Comparison of ENCODE assay signal across 1 cellular context in the genomic region with DNA sequence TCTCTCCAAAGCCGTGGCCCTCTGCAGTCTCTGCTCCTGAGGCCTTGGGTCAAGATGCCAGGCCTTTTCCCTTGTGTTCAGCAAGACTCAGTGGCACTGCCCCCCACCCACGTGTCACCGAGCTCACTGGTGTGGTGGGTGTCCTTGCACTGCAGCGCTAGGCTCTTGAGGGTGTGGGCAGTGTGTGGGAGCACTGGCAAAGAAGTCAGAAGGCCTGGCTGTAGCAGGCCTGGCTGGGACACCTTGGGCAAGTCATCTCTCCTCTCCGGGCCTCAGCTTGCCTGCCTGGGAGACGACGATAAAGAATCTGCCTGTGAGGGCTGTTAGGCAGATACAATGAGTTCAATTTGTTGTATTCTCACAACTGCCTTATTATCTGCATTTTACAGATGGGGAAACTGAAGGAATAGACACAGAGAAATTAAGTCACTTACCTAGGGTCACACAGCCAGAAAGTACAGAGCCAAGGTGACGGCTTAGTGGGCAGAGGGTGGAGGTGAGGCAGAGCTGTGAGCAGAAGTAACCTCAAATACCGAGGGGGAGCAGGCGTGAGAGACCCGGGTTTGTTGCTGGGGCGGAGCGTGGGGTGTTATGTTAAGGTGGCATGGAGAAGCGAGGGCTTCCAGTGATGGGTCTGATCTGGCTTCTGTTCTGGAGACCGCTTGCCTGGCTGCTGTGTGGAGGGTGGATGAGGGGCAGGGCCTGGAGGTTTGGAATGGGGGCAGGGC.
TF ChIP-seq lines count a peak whose summit lies in the region.

No MANE protein-coding gene starts in this region.

TF ChIP-seq in endothelial cell of umbilical vein, 7 proteins besides CTCF, POLR2A, EP300 and RAD21:
- no peak for TF ChIP-seq MYC (IDR thresholded peaks at IDR 0.05; ENCODE audit: low read depth, low read length)
- TF ChIP-seq, protein P1, sequence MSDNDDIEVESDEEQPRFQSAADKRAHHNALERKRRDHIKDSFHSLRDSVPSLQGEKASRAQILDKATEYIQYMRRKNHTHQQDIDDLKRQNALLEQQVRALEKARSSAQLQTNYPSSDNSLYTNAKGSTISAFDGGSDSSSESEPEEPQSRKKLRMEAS (IDR thresholded peaks at IDR 0.05; ENCODE audit: insufficient read depth, insufficient read length): no peak
- TF ChIP-seq EZH2 (IDR thresholded peaks at IDR 0.05; ENCODE audit: borderline replicate concordance, low read depth, low read length, severe bottlenecking): no peak
- no peak for TF ChIP-seq FOS (IDR thresholded peaks at IDR 0.05; ENCODE audit: borderline replicate concordance, insufficient read depth, low read length)
- no peak for TF ChIP-seq POLR2AphosphoS5 (IDR thresholded peaks at IDR 0.05; ENCODE audit: insufficient read depth, low read depth, low read length)
- no peak for TF ChIP-seq GATA2 (IDR thresholded peaks at IDR 0.05; ENCODE audit: insufficient read depth, insufficient read length, low read depth, low read length)
- TF ChIP-seq JUN (IDR thresholded peaks at IDR 0.05; ENCODE audit: borderline replicate concordance, insufficient read depth, insufficient read length, low read depth): no peak
TF ChIP-seq in endothelial cell of umbilical vein: peak in this region for 0.
